Comparison of ENCODE assay signal across 1 cellular context in the genomic region with DNA sequence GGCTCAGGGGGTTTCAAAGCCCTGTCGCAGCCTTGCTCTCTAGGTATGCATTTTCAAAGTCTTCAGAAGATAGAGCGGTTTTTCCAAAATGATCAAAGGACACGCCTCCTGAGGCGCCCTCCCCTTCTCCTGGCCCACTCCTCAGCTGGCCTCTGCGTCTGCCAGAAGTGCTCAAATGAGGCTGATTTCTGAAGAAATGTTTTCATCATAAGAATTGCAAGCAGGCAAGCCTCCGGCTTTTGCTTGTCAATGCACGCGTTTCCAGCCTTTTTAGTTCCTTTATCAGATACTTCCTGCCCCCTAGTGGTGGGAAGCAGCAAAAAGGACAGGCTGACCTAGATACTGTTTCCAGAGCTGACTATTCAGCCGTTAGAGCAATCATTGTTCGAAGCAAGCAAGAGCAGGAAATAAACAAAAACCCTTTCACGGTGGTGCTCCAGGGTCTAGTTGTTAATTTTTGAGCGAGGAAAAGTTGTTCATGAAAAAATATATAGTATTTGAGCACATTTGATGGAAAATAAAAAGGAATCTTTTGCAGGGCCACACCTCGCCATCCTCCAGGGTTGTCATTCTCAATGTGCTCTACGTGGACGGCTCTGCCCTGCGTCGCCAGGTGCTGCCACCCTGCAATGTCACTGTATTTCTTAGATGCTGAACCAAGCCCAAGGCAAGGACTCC.
TF ChIP-seq lines count a peak whose summit lies in the region.

No MANE protein-coding gene starts in this region.

TF ChIP-seq in GM23338, 12 proteins besides CTCF, POLR2A, EP300 and RAD21 (continued from another document):
- TF ChIP-seq, protein P1, sequence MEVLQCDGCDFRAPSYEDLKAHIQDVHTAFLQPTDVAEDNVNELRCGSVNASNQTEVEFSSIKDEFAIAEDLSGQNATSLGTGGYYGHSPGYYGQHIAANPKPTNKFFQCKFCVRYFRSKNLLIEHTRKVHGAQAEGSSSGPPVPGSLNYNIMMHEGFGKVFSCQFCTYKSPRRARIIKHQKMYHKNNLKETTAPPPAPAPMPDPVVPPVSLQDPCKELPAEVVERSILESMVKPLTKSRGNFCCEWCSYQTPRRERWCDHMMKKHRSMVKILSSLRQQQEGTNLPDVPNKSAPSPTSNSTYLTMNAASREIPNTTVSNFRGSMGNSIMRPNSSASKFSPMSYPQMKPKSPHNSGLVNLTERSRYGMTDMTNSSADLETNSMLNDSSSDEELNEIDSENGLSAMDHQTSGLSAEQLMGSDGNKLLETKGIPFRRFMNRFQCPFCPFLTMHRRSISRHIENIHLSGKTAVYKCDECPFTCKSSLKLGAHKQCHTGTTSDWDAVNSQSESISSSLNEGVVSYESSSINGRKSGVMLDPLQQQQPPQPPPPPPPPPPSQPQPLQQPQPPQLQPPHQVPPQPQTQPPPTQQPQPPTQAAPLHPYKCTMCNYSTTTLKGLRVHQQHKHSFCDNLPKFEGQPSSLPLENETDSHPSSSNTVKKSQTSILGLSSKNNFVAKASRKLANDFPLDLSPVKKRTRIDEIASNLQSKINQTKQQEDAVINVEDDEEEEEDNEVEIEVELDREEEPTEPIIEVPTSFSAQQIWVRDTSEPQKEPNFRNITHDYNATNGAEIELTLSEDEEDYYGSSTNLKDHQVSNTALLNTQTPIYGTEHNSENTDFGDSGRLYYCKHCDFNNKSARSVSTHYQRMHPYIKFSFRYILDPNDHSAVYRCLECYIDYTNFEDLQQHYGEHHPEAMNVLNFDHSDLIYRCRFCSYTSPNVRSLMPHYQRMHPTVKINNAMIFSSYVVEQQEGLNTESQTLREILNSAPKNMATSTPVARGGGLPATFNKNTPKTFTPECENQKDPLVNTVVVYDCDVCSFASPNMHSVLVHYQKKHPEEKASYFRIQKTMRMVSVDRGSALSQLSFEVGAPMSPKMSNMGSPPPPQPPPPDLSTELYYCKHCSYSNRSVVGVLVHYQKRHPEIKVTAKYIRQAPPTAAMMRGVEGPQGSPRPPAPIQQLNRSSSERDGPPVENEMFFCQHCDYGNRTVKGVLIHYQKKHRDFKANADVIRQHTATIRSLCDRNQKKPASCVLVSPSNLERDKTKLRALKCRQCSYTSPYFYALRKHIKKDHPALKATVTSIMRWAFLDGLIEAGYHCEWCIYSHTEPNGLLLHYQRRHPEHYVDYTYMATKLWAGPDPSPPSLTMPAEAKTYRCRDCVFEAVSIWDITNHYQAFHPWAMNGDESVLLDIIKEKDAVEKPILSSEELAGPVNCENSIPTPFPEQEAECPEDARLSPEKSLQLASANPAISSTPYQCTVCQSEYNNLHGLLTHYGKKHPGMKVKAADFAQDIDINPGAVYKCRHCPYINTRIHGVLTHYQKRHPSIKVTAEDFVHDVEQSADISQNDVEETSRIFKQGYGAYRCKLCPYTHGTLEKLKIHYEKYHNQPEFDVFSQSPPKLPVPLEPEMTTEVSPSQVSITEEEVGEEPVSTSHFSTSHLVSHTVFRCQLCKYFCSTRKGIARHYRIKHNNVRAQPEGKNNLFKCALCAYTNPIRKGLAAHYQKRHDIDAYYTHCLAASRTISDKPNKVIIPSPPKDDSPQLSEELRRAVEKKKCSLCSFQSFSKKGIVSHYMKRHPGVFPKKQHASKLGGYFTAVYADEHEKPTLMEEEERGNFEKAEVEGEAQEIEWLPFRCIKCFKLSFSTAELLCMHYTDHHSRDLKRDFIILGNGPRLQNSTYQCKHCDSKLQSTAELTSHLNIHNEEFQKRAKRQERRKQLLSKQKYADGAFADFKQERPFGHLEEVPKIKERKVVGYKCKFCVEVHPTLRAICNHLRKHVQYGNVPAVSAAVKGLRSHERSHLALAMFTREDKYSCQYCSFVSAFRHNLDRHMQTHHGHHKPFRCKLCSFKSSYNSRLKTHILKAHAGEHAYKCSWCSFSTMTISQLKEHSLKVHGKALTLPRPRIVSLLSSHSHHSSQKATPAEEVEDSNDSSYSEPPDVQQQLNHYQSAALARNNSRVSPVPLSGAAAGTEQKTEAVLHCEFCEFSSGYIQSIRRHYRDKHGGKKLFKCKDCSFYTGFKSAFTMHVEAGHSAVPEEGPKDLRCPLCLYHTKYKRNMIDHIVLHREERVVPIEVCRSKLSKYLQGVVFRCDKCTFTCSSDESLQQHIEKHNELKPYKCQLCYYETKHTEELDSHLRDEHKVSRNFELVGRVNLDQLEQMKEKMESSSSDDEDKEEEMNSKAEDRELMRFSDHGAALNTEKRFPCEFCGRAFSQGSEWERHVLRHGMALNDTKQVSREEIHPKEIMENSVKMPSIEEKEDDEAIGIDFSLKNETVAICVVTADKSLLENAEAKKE (CRISPR knock-in tag; IDR thresholded peaks at IDR 0.05): no peak
- TF ChIP-seq ZNF114 (CRISPR knock-in tag; IDR thresholded peaks at IDR 0.05): no peak
- TF ChIP-seq, protein P2, sequence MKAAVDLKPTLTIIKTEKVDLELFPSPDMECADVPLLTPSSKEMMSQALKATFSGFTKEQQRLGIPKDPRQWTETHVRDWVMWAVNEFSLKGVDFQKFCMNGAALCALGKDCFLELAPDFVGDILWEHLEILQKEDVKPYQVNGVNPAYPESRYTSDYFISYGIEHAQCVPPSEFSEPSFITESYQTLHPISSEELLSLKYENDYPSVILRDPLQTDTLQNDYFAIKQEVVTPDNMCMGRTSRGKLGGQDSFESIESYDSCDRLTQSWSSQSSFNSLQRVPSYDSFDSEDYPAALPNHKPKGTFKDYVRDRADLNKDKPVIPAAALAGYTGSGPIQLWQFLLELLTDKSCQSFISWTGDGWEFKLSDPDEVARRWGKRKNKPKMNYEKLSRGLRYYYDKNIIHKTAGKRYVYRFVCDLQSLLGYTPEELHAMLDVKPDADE (IDR thresholded peaks at IDR 0.05): no peak
- no peak for TF ChIP-seq JUNB (IDR thresholded peaks at IDR 0.05; ENCODE audit: unreplicated experiment)
